9 cellular contexts compared by ENCODE assay signal in genomic region chr18:50401888-50402287, GRCh38. TPM values are rescaled to one million over a fixed set of nuclear protein-coding genes. Genes with fewer than 3 reads are reported as not detected.
DNase-seq lines count a peak whose midpoint lies in the region; ATAC-seq, FAIRE-seq and TF ChIP-seq lines count a peak whose summit lies in the region.
"Had no signal": no experiment of that assay in that cellular context is flagged by ENCODE, and none has a peak within 500 bp of the region (broad histone marks: within the 10 kb centered on the region; RNA-seq: fewer than 3 reads in every experiment).

No MANE protein-coding gene starts in this region.

- H3K4me1 ChIP-seq in IMR-90 (ENCODE audit: control insufficient read depth, insufficient read depth, low read length) (no peaks in the 10 kb centered on the region), left lung (no peaks in the 10 kb centered on the region)

- no peaks in the 10 kb centered on the region for H3K79me1 ChIP-seq in IMR-90 (ENCODE audit: low read depth in 1 of 2, low read length in 2 of 2)

- H3K4ac ChIP-seq in IMR-90 (ENCODE audit: low read depth, low read length) = no peak overlapping the region

- CTCF ChIA-PET in IMR-90 (lab: Yijun Ruan, JAX) = no interaction called here

- H3K4me3 Mint-ChIP-seq in activated naive CD8-positive, alpha-beta T cell treated with anti-CD3 and anti-CD28 coated beads, Interleukin-2, amount 10 ng/mL, durations not matched to agents 7 days and 5 days = no peak overlapping the region

- FAIRE-seq in GM12891 (lab: Jason Lieb, UNC) = no peak
- FAIRE-seq: endothelial cell of umbilical vein had no signal

- BruUV-seq in IMR-90 (replicated peaks; lab: Mats Ljungman, UMichigan) = no TSS peak

- peak; percentile 29; the same call in 1 of the 2 replicates for ATAC-seq in IMR-90 (ENCODE audit: low read depth)
- ATAC-seq in activated naive CD8-positive, alpha-beta T cell treated with anti-CD3 and anti-CD28 coated beads, Interleukin-2, amount 10 ng/mL, durations not matched to agents 7 days and 5 days (ENCODE audit: low read depth) = no peak
- peak; percentile 86 for ATAC-seq in left lung

- H3K9me1 ChIP-seq in IMR-90 (ENCODE audit: insufficient read depth, low read length) = no peaks in the 10 kb centered on the region

- DNase-seq in COR-L47 (lab: John Stamatoyannopoulos, UW) (peak; percentile 93), IMR-90 (peak; percentile 7), left lung (peak; percentile 49 to 85), GM12891 (ENCODE audit: insufficient read length, low spot score) (no peak), ecto neural progenitor cell (ENCODE audit: low spot score) (no peak), foreskin melanocyte (no peak), inferior parietal cortex (ENCODE audit: extremely low spot score) (no peak)
- peak; percentile 35 for DNase-seq in activated naive CD8-positive, alpha-beta T cell treated with anti-CD3 and anti-CD28 coated beads, Interleukin-2, amount 10 ng/mL, durations not matched to agents 7 days and 5 days

- no peak overlapping the region for H3K18ac ChIP-seq in IMR-90 (ENCODE audit: low read depth, low read length)

- H3K36me3 Mint-ChIP-seq in activated naive CD8-positive, alpha-beta T cell treated with anti-CD3 and anti-CD28 coated beads, Interleukin-2, amount 10 ng/mL, durations not matched to agents 7 days and 5 days = peaks cover 4% of the 10 kb centered on the region

- no peaks in the 10 kb centered on the region for H4K20me1 ChIP-seq in IMR-90 (ENCODE audit: insufficient read depth, low read length)

- dilution Hi-C loops in IMR-90 (cut with HindIII; ENCODE audit: low sequenced_read_pairs, unreplicated experiment) = no loop called here

- in situ Hi-C loops in IMR-90 (cut with MboI; ENCODE audit: low sequenced_read_pairs) = no loop called here

- H4K8ac ChIP-seq in IMR-90 (ENCODE audit: low read depth in 2 of 2, low read length in 2 of 2) = no peak overlapping the region

- no peak overlapping the region for H3K23ac ChIP-seq in IMR-90 (ENCODE audit: low read depth, low read length)

- no peak for TF ChIP-seq RAD21 in IMR-90 (IDR thresholded peaks at IDR 0.05; ENCODE audit: low read length)

- POLR2A ChIA-PET in IMR-90 (lab: Charles Lee; ENCODE audit: unreplicated experiment) = no interaction called here
- POLR2A ChIA-PET in activated naive CD8-positive, alpha-beta T cell treated with anti-CD3 and anti-CD28 coated beads, Interleukin-2, amount 10 ng/mL, durations not matched to agents 7 days and 5 days (lab: Charles Lee) = no interaction called here

- no peak overlapping the region for H4K5ac ChIP-seq in IMR-90 (ENCODE audit: low read depth, low read length)

- peaks cover 3% of the 10 kb centered on the region for H3K4me1 Mint-ChIP-seq in activated naive CD8-positive, alpha-beta T cell treated with anti-CD3 and anti-CD28 coated beads, Interleukin-2, amount 10 ng/mL, durations not matched to agents 7 days and 5 days

- H3K9me3 ChIP-seq in IMR-90 (ENCODE audit: control insufficient read depth, insufficient read depth, low read length) (no peaks in the 10 kb centered on the region), left lung (no peaks in the 10 kb centered on the region)

- H2AFZ ChIP-seq in IMR-90 (replicated peaks; ENCODE audit: low read length, poor library complexity) = no peak overlapping the region

- H3K4me2 ChIP-seq in IMR-90 (ENCODE audit: low read depth, low read length) = no peak overlapping the region

- H3K4me3 ChIP-seq in IMR-90 (ENCODE audit: insufficient read depth, low read depth, low read length) = no peak overlapping the region
- no peak overlapping the region for H3K4me3 ChIP-seq in left lung

- H3K56ac ChIP-seq in IMR-90 (ENCODE audit: extremely low read depth, insufficient read depth, low read length) = no peak overlapping the region

- H3K9me3 Mint-ChIP-seq in activated naive CD8-positive, alpha-beta T cell treated with anti-CD3 and anti-CD28 coated beads, Interleukin-2, amount 10 ng/mL, durations not matched to agents 7 days and 5 days = no peaks in the 10 kb centered on the region

- no peak overlapping the region for H2BK20ac ChIP-seq in IMR-90 (ENCODE audit: low read depth, low read length)

- no peak overlapping the region for H2AK9ac ChIP-seq in IMR-90 (replicated peaks; ENCODE audit: low read depth, low read length, poor library complexity)

- H3K36me3 ChIP-seq in IMR-90 (ENCODE audit: control insufficient read depth, insufficient read depth, low read length) (no peaks in the 10 kb centered on the region), left lung (no peaks in the 10 kb centered on the region)

- H3K27ac Mint-ChIP-seq in activated naive CD8-positive, alpha-beta T cell treated with anti-CD3 and anti-CD28 coated beads, Interleukin-2, amount 10 ng/mL, durations not matched to agents 7 days and 5 days = no peak overlapping the region

- WGBS in IMR-90 (ENCODE audit: extremely low coverage in 2 of 2, insufficient read length in 1 of 2), 2 experiments = 6% methylated on average over 13 of the region's 21 CpGs; no CpG with 5 or more reads in 1 of the 2 experiments

- H2BK15ac ChIP-seq in IMR-90 (ENCODE audit: low read depth, low read length) = no peak overlapping the region

- TF ChIP-seq CTCF in IMR-90 (conservative IDR thresholded peaks at IDR 0.05; ENCODE audit: low read depth, low read length) (no peak), left lung (IDR thresholded peaks at IDR 0.05) (no peak)

- H3K27ac ChIP-seq in IMR-90 (ENCODE audit: insufficient read depth, low read length) (no peak overlapping the region), left lung (no peak overlapping the region)

- H2AK5ac ChIP-seq in IMR-90 (ENCODE audit: low read depth, low read length) = no peak overlapping the region

- intact Hi-C loops in IMR-90 (cut with micrococcal nuclease) (no loop called here), left lung (cut with DNase I) (no loop called here)

- H2BK5ac ChIP-seq in IMR-90 (ENCODE audit: low read depth, low read length, poor library complexity, severe bottlenecking) = no peak overlapping the region

- no peak overlapping the region for H2BK120ac ChIP-seq in IMR-90 (ENCODE audit: low read depth, low read length)

- TF ChIP-seq POLR2A in IMR-90 (IDR thresholded peaks at IDR 0.05; ENCODE audit: low read depth, low read length) (no peak), GM12891 (IDR thresholded peaks at IDR 0.05; ENCODE audit: low read depth, low read length) (no peak)

- H4K91ac ChIP-seq in IMR-90 (ENCODE audit: insufficient read depth, low read depth, low read length) = no peak overlapping the region

- H3K27me3 ChIP-seq in IMR-90 (ENCODE audit: control insufficient read depth, insufficient read depth, low read length) (peaks cover 20% of the 10 kb centered on the region), left lung (peaks cover 18 to 84% of the 10 kb centered on the region in 2 donors)

- H3K27me3 Mint-ChIP-seq in activated naive CD8-positive, alpha-beta T cell treated with anti-CD3 and anti-CD28 coated beads, Interleukin-2, amount 10 ng/mL, durations not matched to agents 7 days and 5 days = peaks cover 78% of the 10 kb centered on the region

- no peak overlapping the region for H3K9ac ChIP-seq in IMR-90 (ENCODE audit: low read depth, low read length)

- H3K14ac ChIP-seq in IMR-90 (replicated peaks; ENCODE audit: low read depth, low read length) = no peak overlapping the region

TF ChIP-seq in IMR-90, 13 proteins besides CTCF, POLR2A, EP300 and RAD21 (continues in another document):
- TF ChIP-seq ELK1 (IDR thresholded peaks at IDR 0.05; ENCODE audit: borderline replicate concordance, low read depth, low read length) (no peak), FOS (IDR thresholded peaks at IDR 0.05; ENCODE audit: low read depth, low read length) (no peak), CEBPB (IDR thresholded peaks at IDR 0.05; ENCODE audit: low read depth, low read length) (no peak)

TF ChIP-seq in GM12891, 5 proteins besides CTCF, POLR2A, EP300 and RAD21:
- no peak for TF ChIP-seq SPI1 (IDR thresholded peaks at IDR 0.05; ENCODE audit: low read depth, low read length)
- TF ChIP-seq POLR2AphosphoS5 (IDR thresholded peaks at IDR 0.05; ENCODE audit: low read depth, low read length) = no peak
- TF ChIP-seq TAF1 (IDR thresholded peaks at IDR 0.05; ENCODE audit: low read depth, low read length) = no peak
- no peak for TF ChIP-seq PAX5 (IDR thresholded peaks at IDR 0.05; ENCODE audit: insufficient read depth, low read length, severe bottlenecking)
- TF ChIP-seq POU2F2 (IDR thresholded peaks at IDR 0.05; ENCODE audit: low read depth, low read length) = no peak

RNA-seq across cellular contexts. Expression of gene SKA1, which starts 27.0 kb away (rescaled TPM):
- 5.9 and 13.9 TPM in 2 replicates for total RNA-seq in IMR-90 (2012; rRNA removed)
- 4.8 and 5.8 TPM in 2 replicates for polyA plus RNA-seq in IMR-90 (2012; rRNA removed)
- polyA plus RNA-seq in IMR-90 (2012; cell fraction: cytosol; rRNA removed) = 1.1 and 1.7 TPM in 2 replicates
- polyA plus RNA-seq in IMR-90 (2012; cell fraction: nucleus; rRNA removed; ENCODE audit: low replicate concordance) = 0.79 and 1.3 TPM in 2 replicates
- total RNA-seq in activated naive CD8-positive, alpha-beta T cell treated with anti-CD3 and anti-CD28 coated beads, Interleukin-2, amount 10 ng/mL, durations not matched to agents 7 days and 5 days = 10 to 100 TPM; 25.6 to 27.8 TPM
- total RNA-seq in left lung = 1 to 10 TPM; 2.4 to 3.4 TPM
- polyA plus RNA-seq in GM12891 (2012; ENCODE audit: low read depth, missing spikeins) = 7.5 TPM

Comparison
In these comparisons a context has a peak if more than half of its experiments do, and no peak if none do; other contexts are left out.
1. DNase-seq: peak in COR-L47 (single experiment), IMR-90 (single experiment), activated naive CD8-positive, alpha-beta T cell treated with anti-CD3 and anti-CD28 coated beads, Interleukin-2, amount 10 ng/mL, durations not matched to agents 7 days and 5 days (single experiment) and left lung (2 of 2); none in GM12891 (single experiment), ecto neural progenitor cell (single experiment), foreskin melanocyte (single experiment) and inferior parietal cortex (single experiment).